In the genomic region with DNA sequence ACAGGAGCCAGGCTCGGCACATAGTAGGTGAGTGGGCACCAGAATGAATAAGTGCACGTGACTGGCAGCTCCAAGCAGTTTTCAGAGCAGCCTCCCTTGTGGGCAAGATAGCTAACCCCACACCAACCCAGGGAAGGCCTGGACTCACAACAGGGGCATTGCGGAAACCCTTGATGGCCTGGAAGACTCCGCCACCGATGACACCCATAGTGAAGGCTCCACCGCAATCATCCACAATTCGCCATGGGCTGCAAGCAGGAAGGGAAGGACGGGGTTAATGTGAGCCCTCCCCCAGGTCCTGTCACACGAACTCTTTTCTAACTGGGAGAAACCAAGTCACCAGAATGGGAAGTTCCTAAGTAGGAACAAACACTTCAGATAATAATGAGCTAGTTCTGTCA, we compare ENCODE assay signal across 8 cellular contexts. TPM values are rescaled to one million over a fixed set of nuclear protein-coding genes. Genes with fewer than 3 reads are reported as not detected.
DNase-seq lines count a peak whose midpoint lies in the region; ATAC-seq and TF ChIP-seq lines count a peak whose summit lies in the region.

No MANE protein-coding gene starts in this region.

- H2BK120ac ChIP-seq in H9 (ENCODE audit: low read depth, low read length, poor library complexity, severe bottlenecking): no peak overlapping the region

- H3K4me3 Mint-ChIP-seq in H9: peak overlapping the region; percentile 76 to 94
- peak overlapping the region; percentile 88 to 98 (median 95) for H3K4me3 Mint-ChIP-seq in immature natural killer cell

- H3K27me3 ChIP-seq in A673 (replicated peaks; ENCODE audit: insufficient read depth, low read depth, low read length, poor library complexity): no peaks in the 10 kb centered on the region
- no peaks in the 10 kb centered on the region for H3K27me3 ChIP-seq in H9 (ENCODE audit: insufficient read depth, low read length)

- CTCF ChIA-PET in A673 (lab: Charles Lee): no interaction called here

- H3K23ac ChIP-seq in H9 (ENCODE audit: insufficient read length, low read depth, low read length): no peak overlapping the region

- H3K4me1 Mint-ChIP-seq in H9 (peaks cover 0 to 8% of the 10 kb centered on the region in 2 experiments; a peak in 2 of 4 replicates), immature natural killer cell (peaks cover 21 to 24% of the 10 kb centered on the region in 2 donors)

- H3K36me3 Mint-ChIP-seq in H9 (ENCODE audit: insufficient read depth in 1 of 3, low read depth in 3 of 3) (peaks cover 27 to 48% (median 36%) of the 10 kb centered on the region in 3 experiments), immature natural killer cell (no peaks in the 10 kb centered on the region)
- peaks cover 0 to 16% of the 10 kb centered on the region in 2 donors for H3K36me3 Mint-ChIP-seq in activated naive CD4-positive, alpha-beta T cell treated with anti-CD3 and anti-CD28 coated beads, Interleukin-2, amount 50 U/mL, for 72 hours

- intact Hi-C loops in A673 (cut with micrococcal nuclease; ENCODE audit: unreplicated experiment): loop anchor here (10.0 kb wide), 1 partner anchor 92 kb away; the partner anchor contains the start of gene HDAC6

- no peak overlapping the region for H4K5ac ChIP-seq in H9 (ENCODE audit: insufficient read length, low read depth, low read length)

- H3K79me1 ChIP-seq in H9 (ENCODE audit: insufficient read depth, low read depth, low read length, poor library complexity, severe bottlenecking): peaks cover 3% of the 10 kb centered on the region

- POLR2A ChIA-PET in A673 (lab: Charles Lee; ENCODE audit: low non-redundant PET): no interaction called here

- H2AK5ac ChIP-seq in H9 (ENCODE audit: insufficient read length, low read length): no peak overlapping the region

- H3K4me1 ChIP-seq in A673 (ENCODE audit: insufficient read depth, low read length, poor library complexity, severe bottlenecking) (peaks cover 5% of the 10 kb centered on the region), H9 (ENCODE audit: insufficient read depth, low read length) (no peaks in the 10 kb centered on the region)

- peak overlapping the region; percentile 75 for H3K9ac ChIP-seq in H9 (ENCODE audit: extremely low read depth, insufficient read length, low read length)

- no peak overlapping the region for H2BK12ac ChIP-seq in H9 (ENCODE audit: insufficient read length, low read depth, low read length)

- H2BK5ac ChIP-seq in H9 (ENCODE audit: insufficient read length, low read length): no peak overlapping the region

- no peaks in the 10 kb centered on the region; the same call in 1 of the 2 replicates for H3K79me2 ChIP-seq in H9 (ENCODE audit: insufficient read depth, low read length)

- H4K91ac ChIP-seq in H9 (ENCODE audit: insufficient read length, low read depth, low read length): no peak overlapping the region

- no peak for ATAC-seq in activated naive CD4-positive, alpha-beta T cell treated with anti-CD3 and anti-CD28 coated beads, Interleukin-2, amount 50 U/mL, for 72 hours
- no peak for ATAC-seq in HG02870 (IDR thresholded peaks at IDR 0.05; ENCODE audit: unreplicated experiment)
- no peak for ATAC-seq in HG03280 (IDR thresholded peaks at IDR 0.05; ENCODE audit: unreplicated experiment)

- no peak overlapping the region for H4K8ac ChIP-seq in H9 (replicated peaks; ENCODE audit: insufficient read length, low read depth, low read length)

- H3T11ph ChIP-seq in H9 (ENCODE audit: low read length): no peak overlapping the region

- TF ChIP-seq CTCF in A673 (conservative IDR thresholded peaks at IDR 0.05; ENCODE audit: low read depth, low read length) (no peak), H9 (conservative IDR thresholded peaks at IDR 0.05) (no peak)

- no peak overlapping the region; the same call in 1 of the 2 replicates for H2BK15ac ChIP-seq in H9 (ENCODE audit: low read depth, low read length)

- no peak overlapping the region for H3K56ac ChIP-seq in H9 (ENCODE audit: insufficient read length, low read depth, low read length)

- H4K20me1 ChIP-seq in H9 (ENCODE audit: control insufficient read depth, insufficient read depth, insufficient read length): no peaks in the 10 kb centered on the region

- H3K23me2 ChIP-seq in H9 (ENCODE audit: insufficient read length, low read depth, low read length, poor library complexity, severe bottlenecking): peaks cover 10% of the 10 kb centered on the region

- H2BK20ac ChIP-seq in H9 (ENCODE audit: low read depth, low read length, poor library complexity, severe bottlenecking): no peak overlapping the region

- WGBS in H9 (ENCODE audit: extremely low coverage, insufficient read length, low lambda C conversion rate): no CpG with 5 or more reads among the region's 9 CpGs

- DNase-seq in A673 (ENCODE audit: low spot score): peak; percentile 67
- DNase-seq in H9: no peak
- no peak for DNase-seq in activated naive CD4-positive, alpha-beta T cell treated with anti-CD3 and anti-CD28 coated beads, Interleukin-2, amount 50 U/mL, for 72 hours (ENCODE audit: low spot score in 2 of 2)
- DNase-seq in immature natural killer cell: no peak
- no peak for DNase-seq in stimulated activated CD4-positive, alpha-beta T cell treated with anti-CD3 and anti-CD28 coated beads, Interleukin-12 subunit alpha, Interleukin-12 subunit beta, amount 100 ng/mL, for 4 hours

- BruUV-seq in A673 (replicated peaks; lab: Mats Ljungman, UMichigan): no TSS peak

- peak overlapping the region; percentile 70 for H3K4me3 ChIP-seq in A673 (ENCODE audit: low read depth, low read length, poor library complexity, severe bottlenecking)

- H3K4ac ChIP-seq in H9 (ENCODE audit: low read depth, low read length): no peak overlapping the region

- peak overlapping the region; percentile 79 for H3K4me2 ChIP-seq in H9 (ENCODE audit: insufficient read depth, insufficient read length, low read length)

- no peak overlapping the region for H2AFZ ChIP-seq in H9 (ENCODE audit: low read length)

- H3K27ac ChIP-seq in A673 (ENCODE audit: low read depth, low read length, poor library complexity, severe bottlenecking): peak overlapping the region; percentile 94
- H3K27ac ChIP-seq in H9 (ENCODE audit: insufficient read length, low read depth, low read length): peak overlapping the region; percentile 91
- H3K27ac ChIP-seq in temporal lobe (ENCODE audit: low read depth, low read length): peak overlapping the region; percentile 47

- no peak overlapping the region; the same call in 1 of the 2 replicates for H3K14ac ChIP-seq in H9 (ENCODE audit: insufficient read depth, low read length)

- H3K9me3 Mint-ChIP-seq in H9: peaks cover 76 to 81% of the 10 kb centered on the region in 2 experiments
- H3K9me3 Mint-ChIP-seq in activated naive CD4-positive, alpha-beta T cell treated with anti-CD3 and anti-CD28 coated beads, Interleukin-2, amount 50 U/mL, for 72 hours: no peaks in the 10 kb centered on the region
- no peaks in the 10 kb centered on the region for H3K9me3 Mint-ChIP-seq in immature natural killer cell

- H3K27ac Mint-ChIP-seq in H9: peak overlapping the region in 2 of 3 experiments; percentile 94 to 96; a peak in 3 of 7 replicates
- H3K27ac Mint-ChIP-seq in activated naive CD4-positive, alpha-beta T cell treated with anti-CD3 and anti-CD28 coated beads, Interleukin-2, amount 50 U/mL, for 72 hours: peak overlapping the region; percentile 94 to 96
- H3K27ac Mint-ChIP-seq in immature natural killer cell: peak overlapping the region; percentile 95 to 98 (median 98)

- H3K27me3 Mint-ChIP-seq in H9 (ENCODE audit: low read depth): peaks cover 1% of the 10 kb centered on the region; the same call in 1 of the 2 replicates
- H3K27me3 Mint-ChIP-seq in immature natural killer cell (ENCODE audit: low read depth in 3 of 3): peaks cover 5 to 15% (median 8%) of the 10 kb centered on the region in 3 donors

- H3K9me3 ChIP-seq in A673 (ENCODE audit: low read depth, low read length, poor library complexity, severe bottlenecking) (no peaks in the 10 kb centered on the region), H9 (ENCODE audit: control insufficient read depth, low read depth, low read length) (no peaks in the 10 kb centered on the region)

- H3K18ac ChIP-seq in H9 (ENCODE audit: insufficient read length, low read depth, low read length): no peak overlapping the region

- peaks cover under 1% of the 10 kb centered on the region for H3K36me3 ChIP-seq in A673 (ENCODE audit: insufficient read depth, low read length, poor library complexity, severe bottlenecking)

RNA-seq across cellular contexts. Expression of gene TIMM17B, which starts 1.0 kb away (rescaled TPM):
- total RNA-seq in A673 (2021): 60.8 and 72.4 TPM in 2 replicates
- total RNA-seq in H9 (2021): 89.0 and 89.7 TPM in 2 replicates
- total RNA-seq in activated naive CD4-positive, alpha-beta T cell treated with anti-CD3 and anti-CD28 coated beads, Interleukin-2, amount 50 U/mL, for 72 hours: 10 to 100 TPM; 61.4 to 86.4 TPM
- polyA plus RNA-seq in immature natural killer cell: 10 to 100 TPM; 76.0 to 88.2 (median 85.3) TPM
- 17.9 TPM for total RNA-seq in temporal lobe

RNA-seq across cellular contexts. Expression of gene PQBP1, which starts 1.1 kb away (rescaled TPM):
- 113 and 133 TPM in 2 replicates for total RNA-seq in A673 (2021)
- 87.5 and 87.9 TPM in 2 replicates for total RNA-seq in H9 (2021)
- total RNA-seq in activated naive CD4-positive, alpha-beta T cell treated with anti-CD3 and anti-CD28 coated beads, Interleukin-2, amount 50 U/mL, for 72 hours: 10 to 100 TPM; 77.2 to 79.3 TPM
- 100 to 1,000 TPM in 2 of 3 donors, 10 to 100 TPM in 1; 92.6 to 118 (median 108) TPM for polyA plus RNA-seq in immature natural killer cell
- 31.2 TPM for total RNA-seq in temporal lobe

RNA-seq across cellular contexts. Expression of gene SLC35A2, which starts 14.8 kb away (rescaled TPM):
- total RNA-seq in A673 (2021) (21.7 and 30.4 TPM in 2 replicates), H9 (2021) (29.1 and 32.9 TPM in 2 replicates), temporal lobe (7.1 TPM)
- 10 to 100 TPM; 18.3 to 22.2 TPM for total RNA-seq in activated naive CD4-positive, alpha-beta T cell treated with anti-CD3 and anti-CD28 coated beads, Interleukin-2, amount 50 U/mL, for 72 hours
- 10 to 100 TPM; 17.0 to 20.6 (median 20.2) TPM for polyA plus RNA-seq in immature natural killer cell

RNA-seq across cellular contexts. Expression of gene PIM2, which starts 22.2 kb away (rescaled TPM):
- 14.9 and 19.9 TPM in 2 replicates for total RNA-seq in A673 (2021)
- 154 and 163 TPM in 2 replicates for total RNA-seq in H9 (2021)
- total RNA-seq in activated naive CD4-positive, alpha-beta T cell treated with anti-CD3 and anti-CD28 coated beads, Interleukin-2, amount 50 U/mL, for 72 hours: 100 to 1,000 TPM; 264 to 357 TPM
- 100 to 1,000 TPM in 2 of 3 donors, 10 to 100 TPM in 1; 86.0 to 158 (median 146) TPM for polyA plus RNA-seq in immature natural killer cell
- total RNA-seq in temporal lobe: 7.1 TPM
